1 cellular context compared by ENCODE assay signal in genomic region chr1:10529096-10529495, GRCh38.
TF ChIP-seq lines count a peak whose summit lies in the region.

No MANE protein-coding gene starts in this region.

TF ChIP-seq in H1, 55 proteins besides CTCF, POLR2A, EP300 and RAD21:
- TF ChIP-seq SUZ12 (IDR thresholded peaks at IDR 0.05; ENCODE audit: low read length): no peak
TF ChIP-seq in H1: peak in this region for 0.
